14 cellular contexts compared by ENCODE assay signal in the genomic region with DNA sequence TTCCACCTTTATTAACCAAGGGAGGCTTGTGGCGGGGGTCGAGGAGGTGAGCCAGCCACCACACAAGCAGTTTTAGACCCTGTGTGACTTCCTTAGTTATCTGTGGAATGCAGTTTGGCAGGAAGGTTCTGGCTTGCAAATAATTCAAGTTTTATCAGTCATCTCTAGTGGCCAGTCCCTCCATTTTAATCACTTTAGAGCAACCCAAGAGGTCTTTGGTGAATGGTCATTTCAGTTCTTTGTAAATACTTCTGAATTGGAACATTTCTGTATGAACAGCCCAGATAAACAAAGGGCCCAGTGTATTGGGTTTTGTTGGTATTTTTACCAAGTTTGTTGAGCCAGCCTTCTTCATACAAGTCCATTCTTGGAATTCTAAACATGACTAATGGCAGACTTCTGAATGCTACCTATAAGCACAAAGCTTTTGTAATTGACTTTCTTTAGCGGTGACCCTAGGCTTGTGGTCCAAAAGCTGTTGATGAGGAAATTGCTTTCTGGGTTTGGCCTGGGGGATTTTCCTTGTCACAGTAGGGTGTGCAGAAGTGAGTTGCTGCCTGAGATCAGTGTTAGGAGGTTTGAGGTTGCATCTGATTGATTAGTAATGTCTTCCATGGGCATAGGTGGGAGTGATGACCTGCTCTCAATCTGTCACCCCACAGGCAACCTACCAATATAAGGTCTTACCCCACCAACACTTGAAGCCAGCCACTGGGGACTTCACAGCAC.
DNase-seq lines count a peak whose midpoint lies in the region; TF ChIP-seq lines count a peak whose summit lies in the region.
"Had no signal": no experiment of that assay in that cellular context is flagged by ENCODE, and none has a peak within 500 bp of the region (broad histone marks: within the 10 kb centered on the region; RNA-seq: fewer than 3 reads in every experiment).

No MANE protein-coding gene starts in this region.

- CTCF ChIA-PET in activated CD4-positive, alpha-beta T cell treated with anti-CD3 and anti-CD28 coated beads, Interleukin-2, amount 10 ng/mL, durations not matched to agents 7 days and 5 days (lab: Charles Lee) = no interaction called here

- no peaks in the 10 kb centered on the region for H3K4me1 Mint-ChIP-seq in activated CD4-positive, alpha-beta T cell treated with anti-CD3 and anti-CD28 coated beads, Interleukin-2, amount 10 ng/mL, durations not matched to agents 7 days and 5 days

- peaks cover 16% of the 10 kb centered on the region for H3K27me3 Mint-ChIP-seq in activated CD4-positive, alpha-beta T cell treated with anti-CD3 and anti-CD28 coated beads, Interleukin-2, amount 10 ng/mL, durations not matched to agents 7 days and 5 days

- no peak for TF ChIP-seq CTCF in GM13977 (IDR thresholded peaks at IDR 0.05; ENCODE audit: extremely low read depth, insufficient read depth, missing control alignments)

- peak; percentile 4 for DNase-seq in ACHN
- peak; percentile 44 for DNase-seq in GM13977 (ENCODE audit: low spot score)
- DNase-seq in astrocyte of the hippocampus (ENCODE audit: low read depth, low spot score) = peak; percentile 92
- DNase-seq in medulla oblongata (ENCODE audit: extremely low spot score) = peak; percentile 21
- no peak for DNase-seq in NCI-H2171 treated with DMSO at 0.1 percent for 48 hours (lab: John Stamatoyannopoulos, UW)
- DNase-seq in amniotic stem cell (lab: John Stamatoyannopoulos, UW) = no peak
- no peak for DNase-seq in activated CD4-positive, alpha-beta T cell treated with anti-CD3 and anti-CD28 coated beads, Interleukin-2, amount 10 ng/mL, durations not matched to agents 7 days and 5 days
- no peak for DNase-seq in cerebellar nuclear complex (lab: John Stamatoyannopoulos, UW)
- DNase-seq: activated CD4-positive, alpha-beta T cell treated with anti-CD3 and anti-CD28 coated beads for 1 hour; AML-193; central memory CD4-positive, alpha-beta T cell; GM23248; naive thymus-derived CD8-positive, alpha-beta T cell; NCI-H1417 treated with DMSO at 0.1 percent for 48 hours had no signal

- POLR2A ChIA-PET in activated CD4-positive, alpha-beta T cell treated with anti-CD3 and anti-CD28 coated beads, Interleukin-2, amount 10 ng/mL, durations not matched to agents 7 days and 5 days (lab: Charles Lee) = no interaction called here

- no peak overlapping the region for H3K27ac Mint-ChIP-seq in activated CD4-positive, alpha-beta T cell treated with anti-CD3 and anti-CD28 coated beads, Interleukin-2, amount 10 ng/mL, durations not matched to agents 7 days and 5 days
- H3K27ac Mint-ChIP-seq: naive thymus-derived CD8-positive, alpha-beta T cell had no signal

- H3K9me3 Mint-ChIP-seq in activated CD4-positive, alpha-beta T cell treated with anti-CD3 and anti-CD28 coated beads, Interleukin-2, amount 10 ng/mL, durations not matched to agents 7 days and 5 days = no peaks in the 10 kb centered on the region
- H3K9me3 Mint-ChIP-seq: naive thymus-derived CD8-positive, alpha-beta T cell had no signal

- H3K4me3 Mint-ChIP-seq in activated CD4-positive, alpha-beta T cell treated with anti-CD3 and anti-CD28 coated beads, Interleukin-2, amount 10 ng/mL, durations not matched to agents 7 days and 5 days = no peak overlapping the region
- H3K4me3 Mint-ChIP-seq: naive thymus-derived CD8-positive, alpha-beta T cell had no signal

- in situ Hi-C loops in ACHN (cut with HindIII; ENCODE audit: low pct_ligation_motif_present, low pct_unique_long_range_greater_than_20kb, low sequenced_read_pairs) (no loop called here), GM13977 (cut with MboI; ENCODE audit: low pct_unique_long_range_greater_than_20kb, low sequenced_read_pairs, unreplicated experiment) (no loop called here)

- no peaks in the 10 kb centered on the region for H3K36me3 Mint-ChIP-seq in activated CD4-positive, alpha-beta T cell treated with anti-CD3 and anti-CD28 coated beads, Interleukin-2, amount 10 ng/mL, durations not matched to agents 7 days and 5 days (ENCODE audit: low read depth)
- H3K36me3 Mint-ChIP-seq: naive thymus-derived CD8-positive, alpha-beta T cell had no signal

Comparison
In these comparisons a context has a peak if more than half of its experiments do, and no peak if none do; other contexts are left out.
1. DNase-seq: peak in ACHN (single experiment), GM13977 (single experiment), astrocyte of the hippocampus (single experiment) and medulla oblongata (single experiment); none in NCI-H2171 treated with DMSO at 0.1 percent for 48 hours (single experiment), amniotic stem cell (single experiment), activated CD4-positive, alpha-beta T cell treated with anti-CD3 and anti-CD28 coated beads, Interleukin-2, amount 10 ng/mL, durations not matched to agents 7 days and 5 days (single experiment) and cerebellar nuclear complex (0 of 2).